ENCODE assay signal across 27 cellular contexts in the genomic region with DNA sequence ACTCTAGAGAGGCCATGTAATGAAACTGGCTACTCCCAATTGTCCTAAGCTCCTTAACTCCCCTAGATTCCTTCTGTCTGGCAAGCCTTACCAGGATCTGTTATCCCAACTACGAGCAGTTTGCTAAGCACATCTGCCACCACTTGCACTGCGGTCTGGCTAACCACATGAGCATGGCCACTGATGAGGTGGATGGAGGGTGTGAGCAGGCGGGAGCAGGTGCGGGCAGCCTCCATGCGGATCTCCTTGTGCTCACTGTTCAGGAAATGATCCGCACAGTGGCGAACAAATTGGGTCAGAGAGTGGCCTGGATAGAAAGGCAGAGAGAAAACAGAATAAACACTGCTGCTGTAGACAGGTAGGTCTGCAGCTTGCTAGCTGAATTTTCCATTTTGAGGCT. TPM values are rescaled to one million over a fixed set of nuclear protein-coding genes. Genes with fewer than 3 reads are reported as not detected.
DNase-seq lines count a peak whose midpoint lies in the region; ATAC-seq, FAIRE-seq and TF ChIP-seq lines count a peak whose summit lies in the region.
"Had no signal": no experiment of that assay in that cellular context is flagged by ENCODE, and none has a peak within 500 bp of the region (broad histone marks: within the 10 kb centered on the region; RNA-seq: fewer than 3 reads in every experiment).

No MANE protein-coding gene starts in this region.

- H3K9me3 ChIP-seq in psoas muscle, result no peaks in the 10 kb centered on the region
- H3K9me3 ChIP-seq in CD8-positive, alpha-beta memory T cell (ENCODE audit: low read length), result no peaks in the 10 kb centered on the region
- H3K9me3 ChIP-seq: A549; BLaER1 treated with 17β-estradiol and CSF1 and Interleukin-3, amounts not matched to agents 10 nM and 100 nM had no signal

- H3K36me3 ChIP-seq in psoas muscle (ENCODE audit: insufficient read depth in 1 of 2, low read depth in 1 of 2), result peaks cover 10 to 88% of the 10 kb centered on the region in 2 donors
- peaks cover 77% of the 10 kb centered on the region for H3K36me3 ChIP-seq in CD8-positive, alpha-beta memory T cell (ENCODE audit: insufficient read depth, low read length)

- CTCF ChIA-PET in CD8-positive, alpha-beta memory T cell (lab: Charles Lee), result interaction anchor here (1.0 to 2.9 kb wide), 2 partner anchors 201 to 404 kb away, joined by 3 to 8 read pairs; no protein-coding TSS in a partner anchor

- H3K27ac ChIP-seq in cingulate gyrus (ENCODE audit: low read depth, low read length), result peak overlapping the region; percentile 10
- H3K27ac ChIP-seq in psoas muscle, result peak overlapping the region; percentile 89
- no peak overlapping the region for H3K27ac ChIP-seq in CD8-positive, alpha-beta memory T cell (ENCODE audit: low read depth, low read length)
- H3K27ac ChIP-seq: A549; BLaER1 treated with 17β-estradiol and CSF1 and Interleukin-3, amounts not matched to agents 10 nM and 100 nM; SK-N-MC had no signal

- TF ChIP-seq CTCF in D721Med (IDR thresholded peaks at IDR 0.05; ENCODE audit: insufficient read depth, missing control alignments) (no peak), psoas muscle (IDR thresholded peaks at IDR 0.05) (no peak)

- peak; percentile 18 for DNase-seq in D721Med (ENCODE audit: insufficient read length, low spot score)
- DNase-seq in NCI-H2107 treated with DMSO at 0.1 percent for 48 hours (lab: John Stamatoyannopoulos, UW; ENCODE audit: unreplicated experiment), result peak; percentile 46
- no peak for DNase-seq in psoas muscle
- DNase-seq in CD8-positive, alpha-beta memory T cell, result no peak
- DNase-seq in stimulated activated CD8-positive, alpha-beta memory T cell treated with anti-CD3 and anti-CD28 coated beads, Interleukin-4, amount 100 ng/mL, for 48 hours, result no peak
- DNase-seq in NCI-H2081 (lab: John Stamatoyannopoulos, UW), result no peak
- DNase-seq: AML-193; CD4-positive, alpha-beta T cell; COR-L47; DMS 273 treated with DMSO at 0.1 percent for 48 hours; DMS79 treated with DMSO at 0.1 percent for 48 hours; Karpas-422; NCI-H1092 treated with DMSO at 0.1 percent for 48 hours; NCI-H1436; NCI-H187; NCI-H446 treated with DMSO at 0.1 percent for 48 hours; SIG-M5 had no signal

- no peak for ATAC-seq in psoas muscle
- ATAC-seq: A549, HCT116, HepG2 had no signal

- peaks cover 4 to 5% (median 5%) of the 10 kb centered on the region in 3 donors for H3K4me1 Mint-ChIP-seq in CD8-positive, alpha-beta memory T cell

- peak overlapping the region in 1 of 8 donors; percentile 54 for H3K27ac Mint-ChIP-seq in CD8-positive, alpha-beta memory T cell
- H3K27ac Mint-ChIP-seq: CD4-positive, alpha-beta T cell had no signal

- WGBS in psoas muscle, 3 donors, result 91 to 97% (median 91%) methylated on average over 7 of the region's 7 CpGs

- peaks cover 21% of the 10 kb centered on the region for H3K4me1 ChIP-seq in psoas muscle
- no peaks in the 10 kb centered on the region for H3K4me1 ChIP-seq in CD8-positive, alpha-beta memory T cell (ENCODE audit: insufficient read depth, low read length)
- H3K4me1 ChIP-seq: A549 had no signal

- POLR2A ChIA-PET in CD8-positive, alpha-beta memory T cell (lab: Charles Lee), result interaction anchor here (0.5 kb wide), 1 partner anchor 427 kb away, joined by 3 read pairs; no protein-coding TSS in a partner anchor

- FAIRE-seq in D721Med (lab: Jason Lieb, UNC), result no peak
- FAIRE-seq: A549, GM12892, H1, HepG2, RCC 7860 had no signal

- H3K4me3 ChIP-seq in psoas muscle, result no peak overlapping the region
- H3K4me3 ChIP-seq in CD8-positive, alpha-beta memory T cell (ENCODE audit: low read length), result no peak overlapping the region
- H3K4me3 ChIP-seq: A549; BLaER1 treated with 17β-estradiol and CSF1 and Interleukin-3, amounts not matched to agents 10 nM and 100 nM; SK-N-MC had no signal

- no peaks in the 10 kb centered on the region for H3K27me3 Mint-ChIP-seq in CD8-positive, alpha-beta memory T cell
- H3K27me3 Mint-ChIP-seq: CD4-positive, alpha-beta T cell had no signal

- no peaks in the 10 kb centered on the region for H3K9me3 Mint-ChIP-seq in CD8-positive, alpha-beta memory T cell
- H3K9me3 Mint-ChIP-seq: CD4-positive, alpha-beta T cell had no signal

- H3K36me3 Mint-ChIP-seq in CD8-positive, alpha-beta memory T cell, result peaks cover 14 to 83% (median 16%) of the 10 kb centered on the region in 3 donors

- H3K27me3 ChIP-seq in psoas muscle (ENCODE audit: insufficient read depth in 3 of 3, low read length in 2 of 3), result no peaks in the 10 kb centered on the region
- no peaks in the 10 kb centered on the region for H3K27me3 ChIP-seq in CD8-positive, alpha-beta memory T cell (ENCODE audit: insufficient read depth, low read length, poor library complexity, severe bottlenecking)
- H3K27me3 ChIP-seq: BLaER1 treated with 17β-estradiol and CSF1 and Interleukin-3, amounts not matched to agents 10 nM and 100 nM had no signal

- no peak overlapping the region for H3K4me3 Mint-ChIP-seq in CD8-positive, alpha-beta memory T cell
- H3K4me3 Mint-ChIP-seq: CD4-positive, alpha-beta T cell had no signal

- intact Hi-C loops in psoas muscle (cut with DNase I), result no loop called here

RNA-seq across cellular contexts. Expression of a gene that starts 24.0 kb away (rescaled TPM):
- total RNA-seq in psoas muscle, result 10 to 100 TPM; 35.0 to 50.8 (median 47.1) TPM
- polyA plus RNA-seq in psoas muscle, result 10 to 100 TPM; 24.0 to 44.0 (median 33.7) TPM
- 10 to 100 TPM; 53.9 to 55.2 TPM for total RNA-seq in CD8-positive, alpha-beta memory T cell
- 8.0 TPM for polyA plus RNA-seq in CD8-positive, alpha-beta memory T cell

RNA-seq across cellular contexts. Expression of a gene that starts 34.7 kb away (rescaled TPM):
- total RNA-seq in psoas muscle, result 10 to 100 TPM; 21.9 to 29.4 (median 26.7) TPM
- polyA plus RNA-seq in psoas muscle, result 10 to 100 TPM; 19.0 to 28.3 (median 24.4) TPM
- 10 to 100 TPM; 35.7 to 41.8 TPM for total RNA-seq in CD8-positive, alpha-beta memory T cell
- polyA plus RNA-seq in CD8-positive, alpha-beta memory T cell, result 31.4 TPM

RNA-seq across cellular contexts. Expression of a gene that starts 49.2 kb away (rescaled TPM):
- 1 to 10 TPM in 1 of 4 donors, under 1 TPM in 3; 0.10 to 1.4 (median 0.40) TPM for total RNA-seq in psoas muscle
- polyA plus RNA-seq in psoas muscle, result 1 to 10 TPM in 1 of 3 donors, under 1 TPM in 2; 0.83 to 1.6 (median 0.89) TPM
- total RNA-seq in CD8-positive, alpha-beta memory T cell, result not detected
- polyA plus RNA-seq in CD8-positive, alpha-beta memory T cell, result not detected
- total RNA-seq: CD4-positive, alpha-beta T cell; H1; HepG2; HT1080 had no signal
- polyA plus RNA-seq: A549, H1, HepG2 had no signal

Comparison
In these comparisons a context has a peak if more than half of its experiments do, and no peak if none do; other contexts are left out.
1. DNase-seq: peak in D721Med (single experiment) and NCI-H2107 treated with DMSO at 0.1 percent for 48 hours (single experiment); none in psoas muscle (0 of 2), CD8-positive, alpha-beta memory T cell (0 of 5), stimulated activated CD8-positive, alpha-beta memory T cell treated with anti-CD3 and anti-CD28 coated beads, Interleukin-4, amount 100 ng/mL, for 48 hours (single experiment) and NCI-H2081 (0 of 2).